Comparison of ENCODE assay signal across 18 cellular contexts in the genomic region with DNA sequence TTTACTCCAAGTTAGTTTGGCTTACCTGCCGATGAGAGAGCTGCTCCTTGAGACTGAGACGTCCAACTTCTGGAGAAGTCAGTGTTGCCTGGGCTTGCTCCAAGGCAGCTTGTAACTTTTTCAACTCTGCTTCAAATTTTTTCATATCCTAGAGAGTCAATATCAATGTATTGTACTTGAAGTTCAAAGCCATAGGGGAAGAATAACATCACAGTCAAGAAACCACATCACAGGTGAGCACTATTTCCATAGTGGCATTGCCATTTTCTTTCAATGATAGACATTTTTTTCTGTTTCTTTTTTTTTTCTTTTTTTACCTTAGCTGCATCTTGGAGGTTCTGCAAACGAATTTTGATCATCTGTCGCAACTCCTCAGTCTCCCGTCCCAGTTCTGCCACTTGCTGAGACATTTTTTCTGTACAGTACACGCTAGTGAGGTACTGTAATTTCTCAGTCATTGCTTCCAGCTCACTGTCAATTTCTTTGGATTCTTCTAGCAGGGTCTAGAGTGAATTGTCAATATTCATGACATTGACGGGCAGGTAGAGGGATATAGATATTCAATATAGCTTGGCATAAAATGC.
A peak's percentile ranks its signal among the peaks of the same experiment; 100 is the strongest.
DNase-seq lines count a peak whose midpoint lies in the region; ATAC-seq lines count a peak whose summit lies in the region.
"Had no signal": no experiment of that assay in that cellular context is flagged by ENCODE, and none has a peak within 500 bp of the region (broad histone marks: within the 10 kb centered on the region; RNA-seq: fewer than 3 reads in every experiment).

No MANE protein-coding gene starts in this region.

- no peak for DNase-seq in activated naive CD8-positive, alpha-beta T cell treated with anti-CD3 and anti-CD28 coated beads, Interleukin-2, amount 50 U/mL, for 24 hours
- peak in 2 of 5 donors; percentile 20 to 64 for DNase-seq in CD8-positive, alpha-beta memory T cell
- peak in 7 of 9 donors; percentile 61 to 78 (median 73) for DNase-seq in naive thymus-derived CD4-positive, alpha-beta T cell
- DNase-seq in NAMALWA (ENCODE audit: low spot score) (no peak), HCEC 1CT (no peak), SKM-1 treated with dmso at 0.1 percent for 144 hours (lab: John Stamatoyannopoulos, UW; ENCODE audit: unreplicated experiment) (no peak)
- DNase-seq: Caco-2, GM23248, NCI-H1092 treated with DMSO at 0.1 percent for 48 hours, NCI-H2081 treated with DMSO at 0.1 percent for 48 hours, NCI-H446 treated with DMSO at 0.1 percent for 48 hours, NCI-H69 had no signal

- H3K4me1 Mint-ChIP-seq in activated naive CD8-positive, alpha-beta T cell (ENCODE audit: low read depth), result peaks cover 30% of the 10 kb centered on the region
- peaks cover 17% of the 10 kb centered on the region for H3K4me1 Mint-ChIP-seq in activated naive CD8-positive, alpha-beta T cell treated with anti-CD3 and anti-CD28 coated beads, Interleukin-2, amount 50 U/mL, for 24 hours
- peaks cover 17 to 20% (median 20%) of the 10 kb centered on the region in 3 donors for H3K4me1 Mint-ChIP-seq in CD8-positive, alpha-beta memory T cell
- H3K4me1 Mint-ChIP-seq in T-helper 1 cell treated with Interleukin-12 subunit alpha and Interleukin-12 subunit beta and Interleukin-4 antibody, amounts not matched to agents 30 μg/mL and 1 μg/mL, for 36 hours (ENCODE audit: low read depth), result peaks cover 13% of the 10 kb centered on the region
- peaks cover 7 to 36% (median 33%) of the 10 kb centered on the region in 7 donors for H3K4me1 Mint-ChIP-seq in naive thymus-derived CD4-positive, alpha-beta T cell

- H3K27ac ChIP-seq in CD8-positive, alpha-beta memory T cell (ENCODE audit: low read depth, low read length), result no peak overlapping the region
- no peak overlapping the region for H3K27ac ChIP-seq in naive thymus-derived CD4-positive, alpha-beta T cell (ENCODE audit: low read depth, low read length)
- H3K27ac ChIP-seq: BLaER1 treated with 17β-estradiol and CSF1 and Interleukin-3, amounts not matched to agents 10 nM and 100 nM; GM23248; SJSA1 had no signal

- H3K36me3 Mint-ChIP-seq in activated naive CD8-positive, alpha-beta T cell, result peaks cover under 1% of the 10 kb centered on the region
- H3K36me3 Mint-ChIP-seq in activated naive CD8-positive, alpha-beta T cell treated with anti-CD3 and anti-CD28 coated beads, Interleukin-2, amount 50 U/mL, for 24 hours (ENCODE audit: low read depth), result no peaks in the 10 kb centered on the region
- H3K36me3 Mint-ChIP-seq in CD8-positive, alpha-beta memory T cell, result peaks cover under 1 to 15% (median 9%) of the 10 kb centered on the region in 3 donors
- no peaks in the 10 kb centered on the region for H3K36me3 Mint-ChIP-seq in T-helper 1 cell treated with Interleukin-12 subunit alpha and Interleukin-12 subunit beta and Interleukin-4 antibody, amounts not matched to agents 30 μg/mL and 1 μg/mL, for 36 hours (ENCODE audit: low read depth)
- H3K36me3 Mint-ChIP-seq in naive thymus-derived CD4-positive, alpha-beta T cell, result peaks cover 0 to 2% (median 0%) of the 10 kb centered on the region in 5 donors

- no peaks in the 10 kb centered on the region for H3K9me3 Mint-ChIP-seq in activated naive CD8-positive, alpha-beta T cell (ENCODE audit: low read depth)
- H3K9me3 Mint-ChIP-seq in activated naive CD8-positive, alpha-beta T cell treated with anti-CD3 and anti-CD28 coated beads, Interleukin-2, amount 50 U/mL, for 24 hours, result no peaks in the 10 kb centered on the region
- H3K9me3 Mint-ChIP-seq in CD8-positive, alpha-beta memory T cell, result no peaks in the 10 kb centered on the region
- no peaks in the 10 kb centered on the region for H3K9me3 Mint-ChIP-seq in T-helper 1 cell treated with Interleukin-12 subunit alpha and Interleukin-12 subunit beta and Interleukin-4 antibody, amounts not matched to agents 30 μg/mL and 1 μg/mL, for 36 hours
- H3K9me3 Mint-ChIP-seq in naive thymus-derived CD4-positive, alpha-beta T cell, result no peaks in the 10 kb centered on the region

- peak overlapping the region; percentile 81 for H3K27ac Mint-ChIP-seq in activated naive CD8-positive, alpha-beta T cell
- no peak overlapping the region for H3K27ac Mint-ChIP-seq in activated naive CD8-positive, alpha-beta T cell treated with anti-CD3 and anti-CD28 coated beads, Interleukin-2, amount 50 U/mL, for 24 hours
- peak overlapping the region in 7 of 8 donors; percentile 38 to 91 (median 73) for H3K27ac Mint-ChIP-seq in CD8-positive, alpha-beta memory T cell
- H3K27ac Mint-ChIP-seq in T-helper 1 cell treated with Interleukin-12 subunit alpha and Interleukin-12 subunit beta and Interleukin-4 antibody, amounts not matched to agents 30 μg/mL and 1 μg/mL, for 36 hours, result peak overlapping the region; percentile 65
- H3K27ac Mint-ChIP-seq in naive thymus-derived CD4-positive, alpha-beta T cell, result peak overlapping the region in 8 of 9 donors; percentile 7 to 91 (median 74)

- no peaks in the 10 kb centered on the region for H3K36me3 ChIP-seq in CD8-positive, alpha-beta memory T cell (ENCODE audit: insufficient read depth, low read length)
- H3K36me3 ChIP-seq in naive thymus-derived CD4-positive, alpha-beta T cell (ENCODE audit: control insufficient read depth in 2 of 3, insufficient read depth in 3 of 3, low read length in 3 of 3), result no peaks in the 10 kb centered on the region
- H3K36me3 ChIP-seq: BLaER1 treated with 17β-estradiol and CSF1 and Interleukin-3, amounts not matched to agents 10 nM and 100 nM; HAP-1 had no signal

- no peak overlapping the region for H3K4me3 ChIP-seq in CD8-positive, alpha-beta memory T cell (ENCODE audit: low read length)
- H3K4me3 ChIP-seq in naive thymus-derived CD4-positive, alpha-beta T cell (ENCODE audit: low read length), result no peak overlapping the region
- H3K4me3 ChIP-seq: BLaER1 treated with 17β-estradiol and CSF1 and Interleukin-3, amounts not matched to agents 10 nM and 100 nM; GM23248; HAP-1; SJSA1 had no signal

- CTCF ChIA-PET in CD8-positive, alpha-beta memory T cell (lab: Charles Lee), result interaction anchor here (0.7 to 2.4 kb wide), 3 partner anchors 9 to 32 kb away, joined by 3 to 12 read pairs (median 10); no protein-coding TSS in a partner anchor
- CTCF ChIA-PET in naive thymus-derived CD4-positive, alpha-beta T cell (lab: Charles Lee), result interaction anchor here (1.0 to 2.0 kb wide), 4 partner anchors 9 to 43 kb away, joined by 3 to 7 read pairs (median 6); no protein-coding TSS in a partner anchor

- POLR2A ChIA-PET in CD8-positive, alpha-beta memory T cell (lab: Charles Lee), result interaction anchor here (1.7 kb wide), 1 partner anchor 8 kb away, joined by 5 read pairs; no protein-coding TSS in a partner anchor
- POLR2A ChIA-PET in naive thymus-derived CD4-positive, alpha-beta T cell (lab: Charles Lee), result interaction anchor here (0.6 to 2.1 kb wide), 6 partner anchors 8 to 862 kb away, joined by 3 to 13 read pairs (median 6); no protein-coding TSS in a partner anchor

- intact Hi-C loops in naive thymus-derived CD4-positive, alpha-beta T cell (cut with micrococcal nuclease), result loop anchor here (1.0 to 2.0 kb wide), 2 partner anchors 8 to 14 kb away; no protein-coding TSS in a partner anchor

- peaks cover 11% of the 10 kb centered on the region for H3K4me1 ChIP-seq in CD8-positive, alpha-beta memory T cell (ENCODE audit: insufficient read depth, low read length)
- peaks cover 6 to 21% of the 10 kb centered on the region in 2 donors for H3K4me1 ChIP-seq in naive thymus-derived CD4-positive, alpha-beta T cell (ENCODE audit: control insufficient read depth in 2 of 2, insufficient read depth in 2 of 2, low read length in 2 of 2)
- H3K4me1 ChIP-seq: HAP-1 had no signal

- H3K4me3 Mint-ChIP-seq in activated naive CD8-positive, alpha-beta T cell, result peak overlapping the region; percentile 71
- no peak overlapping the region for H3K4me3 Mint-ChIP-seq in activated naive CD8-positive, alpha-beta T cell treated with anti-CD3 and anti-CD28 coated beads, Interleukin-2, amount 50 U/mL, for 24 hours
- H3K4me3 Mint-ChIP-seq in CD8-positive, alpha-beta memory T cell, result peak overlapping the region in 5 of 7 donors; percentile 51 to 67 (median 57)
- H3K4me3 Mint-ChIP-seq in T-helper 1 cell treated with Interleukin-12 subunit alpha and Interleukin-12 subunit beta and Interleukin-4 antibody, amounts not matched to agents 30 μg/mL and 1 μg/mL, for 36 hours, result no peak overlapping the region
- H3K4me3 Mint-ChIP-seq in naive thymus-derived CD4-positive, alpha-beta T cell, result peak overlapping the region; percentile 45 to 89 (median 72)

- no peak for ATAC-seq in activated naive CD8-positive, alpha-beta T cell treated with anti-CD3 and anti-CD28 coated beads, Interleukin-2, amount 50 U/mL, for 24 hours
- ATAC-seq in naive thymus-derived CD4-positive, alpha-beta T cell, result peak; percentile 63
- ATAC-seq: Panc1 had no signal

- no peaks in the 10 kb centered on the region for H3K27me3 Mint-ChIP-seq in activated naive CD8-positive, alpha-beta T cell
- H3K27me3 Mint-ChIP-seq in activated naive CD8-positive, alpha-beta T cell treated with anti-CD3 and anti-CD28 coated beads, Interleukin-2, amount 50 U/mL, for 24 hours, result peaks cover 2% of the 10 kb centered on the region
- H3K27me3 Mint-ChIP-seq in CD8-positive, alpha-beta memory T cell, result no peaks in the 10 kb centered on the region
- peaks cover 14% of the 10 kb centered on the region for H3K27me3 Mint-ChIP-seq in T-helper 1 cell treated with Interleukin-12 subunit alpha and Interleukin-12 subunit beta and Interleukin-4 antibody, amounts not matched to agents 30 μg/mL and 1 μg/mL, for 36 hours (ENCODE audit: low read depth)
- H3K27me3 Mint-ChIP-seq in naive thymus-derived CD4-positive, alpha-beta T cell, result peaks cover 0 to 10% (median 0%) of the 10 kb centered on the region in 5 donors

- H3K27me3 ChIP-seq in CD8-positive, alpha-beta memory T cell (ENCODE audit: insufficient read depth, low read length, poor library complexity, severe bottlenecking), result no peaks in the 10 kb centered on the region
- H3K27me3 ChIP-seq in naive thymus-derived CD4-positive, alpha-beta T cell (ENCODE audit: control insufficient read depth in 2 of 2, insufficient read depth in 2 of 2, low read length in 2 of 2), result no peaks in the 10 kb centered on the region
- H3K27me3 ChIP-seq: BLaER1 treated with 17β-estradiol and CSF1 and Interleukin-3, amounts not matched to agents 10 nM and 100 nM; SJSA1 had no signal

- H3K9me3 ChIP-seq in CD8-positive, alpha-beta memory T cell (ENCODE audit: low read length), result no peaks in the 10 kb centered on the region
- no peaks in the 10 kb centered on the region for H3K9me3 ChIP-seq in naive thymus-derived CD4-positive, alpha-beta T cell (ENCODE audit: control insufficient read depth in 2 of 3, low read length in 3 of 3)
- H3K9me3 ChIP-seq: BLaER1 treated with 17β-estradiol and CSF1 and Interleukin-3, amounts not matched to agents 10 nM and 100 nM; HAP-1; SJSA1 had no signal

Comparison
In these comparisons a context has a peak if more than half of its experiments do, and no peak if none do; other contexts are left out.
1. H3K4me3 Mint-ChIP-seq: peak in activated naive CD8-positive, alpha-beta T cell (single experiment), CD8-positive, alpha-beta memory T cell (5 of 7) and naive thymus-derived CD4-positive, alpha-beta T cell (10 of 10); none in activated naive CD8-positive, alpha-beta T cell treated with anti-CD3 and anti-CD28 coated beads, Interleukin-2, amount 50 U/mL, for 24 hours (single experiment) and T-helper 1 cell treated with Interleukin-12 subunit alpha and Interleukin-12 subunit beta and Interleukin-4 antibody, amounts not matched to agents 30 μg/mL and 1 μg/mL, for 36 hours (single experiment).
2. DNase-seq: peak in naive thymus-derived CD4-positive, alpha-beta T cell (7 of 9); none in activated naive CD8-positive, alpha-beta T cell treated with anti-CD3 and anti-CD28 coated beads, Interleukin-2, amount 50 U/mL, for 24 hours (single experiment), NAMALWA (single experiment), HCEC 1CT (single experiment) and SKM-1 treated with dmso at 0.1 percent for 144 hours (single experiment).